In the genomic region with DNA sequence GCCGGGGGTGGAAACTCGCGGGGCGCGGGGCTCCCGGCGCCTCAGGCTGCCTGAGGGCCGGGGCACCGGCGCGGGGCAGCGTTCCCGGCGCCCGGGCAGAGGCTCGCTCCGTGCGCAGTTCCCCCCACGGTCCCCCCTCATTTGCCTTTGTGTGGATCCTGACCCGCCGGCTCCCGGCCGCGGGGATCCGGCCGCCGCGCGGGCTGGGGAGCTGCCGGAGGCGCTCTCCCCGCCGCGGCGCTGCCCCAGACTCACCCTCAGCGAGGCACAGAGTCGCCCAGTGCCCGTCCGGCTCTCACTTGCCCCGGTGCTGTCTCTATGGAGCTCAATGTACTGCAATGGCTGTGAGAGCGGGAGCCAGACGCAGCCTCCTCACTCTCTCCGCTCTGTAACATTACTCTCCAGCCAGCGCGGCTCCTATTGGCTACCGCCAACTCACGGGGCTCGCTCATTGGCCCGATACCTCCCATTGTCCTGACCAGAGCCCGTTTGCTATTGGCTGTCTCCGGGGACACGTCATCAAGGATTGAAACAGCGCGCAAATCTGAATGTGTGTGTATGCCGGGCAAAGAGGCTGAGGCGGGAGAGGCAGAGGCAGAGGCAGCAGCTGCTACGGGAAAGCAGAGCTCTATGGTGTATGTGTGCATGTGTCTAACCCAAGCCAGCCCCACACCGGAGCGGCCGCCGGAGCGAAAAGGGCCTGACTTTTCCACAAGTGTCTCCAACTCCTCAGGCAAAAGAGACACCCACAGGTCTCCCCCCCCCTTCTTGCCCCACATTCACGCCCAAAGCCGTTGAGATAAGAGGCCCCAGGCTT, we compare ENCODE assay signal across 8 cellular contexts. TPM values are rescaled to one million over a fixed set of nuclear protein-coding genes. Genes with fewer than 3 reads are reported as not detected.
DNase-seq lines count a peak whose midpoint lies in the region; ATAC-seq, FAIRE-seq and TF ChIP-seq lines count a peak whose summit lies in the region.

A gene (minus strand): TSS at position 396 of the 817 bp plus-strand sequence. CDS start 2,256 bp downstream, outside the sequence.

- ATAC-seq in natural killer cell, result peak; percentile 77 to 91 (median 82)

- peak within 1 kb of the TSS; percentile 84 for H3K4me2 ChIP-seq in Loucy (ENCODE audit: low read depth, low read length, poor library complexity, severe bottlenecking)

- peak within 1 kb of the TSS; percentile 96 for H3K4me3 Mint-ChIP-seq in natural killer cell

- intact Hi-C loops in natural killer cell (cut with micrococcal nuclease), result loop anchor here (1.0 to 10.0 kb wide), 4 partner anchors 89 to 159 kb away; a partner anchor contains a TSS

- TF ChIP-seq CTCF in Loucy (conservative IDR thresholded peaks at IDR 0.05; ENCODE audit: low read length) (no peak), natural killer cell (IDR thresholded peaks at IDR 0.05) (no peak)

- H3K9me2 ChIP-seq in Loucy (replicated peaks; ENCODE audit: low read depth, low read length), result no peaks in the 10 kb centered on the region

- peaks cover 21% of the 10 kb centered on the region for H3F3A ChIP-seq in Loucy (ENCODE audit: low read depth)

- H3K36me3 ChIP-seq in Loucy (ENCODE audit: insufficient read depth, low read length), result peaks cover 28% of the 10 kb centered on the region

- H3K27ac Mint-ChIP-seq in natural killer cell, result peak within 1 kb of the TSS; percentile 96 to 98

- no peaks in the 10 kb centered on the region for H3K27me3 Mint-ChIP-seq in natural killer cell (ENCODE audit: low read depth in 2 of 2)

- H3K4me1 Mint-ChIP-seq in natural killer cell, result peaks cover 36 to 44% of the 10 kb centered on the region in 2 donors

- H3K79me2 ChIP-seq in Loucy (ENCODE audit: insufficient read depth, low read length), result peaks cover 55% of the 10 kb centered on the region

- peak within 1 kb of the TSS; percentile 87 for H3K9ac ChIP-seq in Loucy (ENCODE audit: low read depth, low read length, poor library complexity, severe bottlenecking)

- H2AFZ ChIP-seq in Loucy (ENCODE audit: low read length), result peak within 1 kb of the TSS; percentile 66; the same call in 1 of the 2 replicates

- peak; percentile 100 for DNase-seq in EL
- peak; percentile 75 for DNase-seq in H54 (ENCODE audit: insufficient read length, low spot score)
- peak; percentile 93 for DNase-seq in activated T-helper 9 cell treated with anti-CD3 and anti-CD28 coated beads, Interleukin-2, amount 50 U/mL, for 16 hours (ENCODE audit: low read depth)
- peak; percentile 98 for DNase-seq in fibroblast of peridontal ligament (ENCODE audit: extremely low read depth)
- peak; percentile 97 for DNase-seq in natural killer cell
- DNase-seq in stimulated activated naive CD4-positive, alpha-beta T cell treated with Interleukin-2 at 50 U/mL for 16 hours (lab: John Stamatoyannopoulos, UW), result peak; percentile 97

- FAIRE-seq in H54 (lab: Jason Lieb, UNC), result peak; percentile 98

- H4K20me1 ChIP-seq in Loucy (ENCODE audit: insufficient read depth, low read length, poor library complexity, severe bottlenecking), result peaks cover 28% of the 10 kb centered on the region

- peaks cover 42% of the 10 kb centered on the region for H3K4me1 ChIP-seq in Loucy (ENCODE audit: insufficient read depth, low read length, poor library complexity, severe bottlenecking)

- no peaks in the 10 kb centered on the region for H3K9me3 ChIP-seq in Loucy (ENCODE audit: insufficient read depth, low read depth, low read length)

- peaks cover 5% of the 10 kb centered on the region for H3K27me3 ChIP-seq in Loucy (ENCODE audit: insufficient read depth, low read length, poor library complexity, severe bottlenecking)

- TF ChIP-seq POLR2A in H54 (IDR thresholded peaks at IDR 0.05; ENCODE audit: low read depth, low read length), result peak; percentile 76
- peak; percentile 95 for TF ChIP-seq POLR2A in Raji (IDR thresholded peaks at IDR 0.05; ENCODE audit: insufficient read depth, low read depth, low read length)

- no peaks in the 10 kb centered on the region for H3K9me3 Mint-ChIP-seq in natural killer cell

- peak within 1 kb of the TSS; percentile 87 for H3K4me3 ChIP-seq in Loucy (ENCODE audit: low read length, poor library complexity, severe bottlenecking)

- H3K36me3 Mint-ChIP-seq in natural killer cell, result peaks cover 12% of the 10 kb centered on the region

RNA-seq across cellular contexts. Expression of the gene that starts here (rescaled TPM):
- total RNA-seq in natural killer cell, result 100 to 1,000 TPM; 397 to 449 (median 409) TPM

Comparison
In these comparisons a context has a peak if more than half of its experiments do, and no peak if none do; other contexts are left out.
1. Peak in every context shown above with its lines: DNase-seq, ATAC-seq and H3K4me3 ChIP-seq.